In the genomic region with DNA sequence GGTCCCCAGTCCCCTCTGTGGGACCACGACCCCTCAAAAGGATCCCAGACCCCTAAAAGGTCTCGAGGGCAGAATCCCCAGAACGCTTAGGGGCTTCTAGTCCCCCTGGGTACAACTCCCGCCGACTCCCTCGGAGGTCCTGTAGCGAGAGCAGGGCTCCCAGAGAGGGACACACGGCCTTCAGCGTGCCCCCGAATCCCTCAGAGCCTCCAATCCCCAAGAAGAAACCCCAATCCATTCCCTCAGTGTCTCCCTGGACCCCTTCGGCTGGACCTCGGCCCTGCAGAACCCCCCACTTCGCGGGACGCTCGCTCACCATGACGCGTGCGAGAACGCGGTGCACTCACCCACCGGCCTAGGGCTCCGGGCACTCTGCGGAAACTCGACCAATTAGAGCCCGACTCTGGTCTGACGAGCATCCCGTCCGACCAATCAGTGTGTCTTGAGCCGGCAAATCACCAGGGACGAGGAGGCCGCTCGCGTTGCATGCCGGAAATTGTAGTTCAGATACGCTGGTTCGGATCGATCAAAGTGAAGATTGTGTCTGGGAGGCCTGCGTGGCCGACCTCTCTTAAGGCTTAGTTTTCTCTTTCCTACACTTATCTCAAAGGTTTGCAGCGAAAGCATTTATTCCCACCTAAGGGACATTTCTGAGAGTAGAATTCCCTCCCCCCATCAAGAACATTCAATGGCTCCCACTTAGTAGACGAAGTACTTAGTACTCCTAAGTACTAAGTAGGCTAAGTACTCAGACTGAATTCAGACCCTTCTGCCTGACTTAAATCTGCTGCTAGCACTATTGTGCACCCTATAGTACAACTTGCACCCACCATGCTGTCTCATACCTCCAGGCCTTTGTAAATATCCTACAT, we compare ENCODE assay signal across 8 cellular contexts. TPM values are rescaled to one million over a fixed set of nuclear protein-coding genes. Genes with fewer than 3 reads are reported as not detected.
DNase-seq lines count a peak whose midpoint lies in the region; ATAC-seq and TF ChIP-seq lines count a peak whose summit lies in the region.

A gene (minus strand): TSS at position 369 of the 872 bp plus-strand sequence. CDS start 50 bp downstream, at position 319.

- no peaks in the 10 kb centered on the region for H3K36me3 ChIP-seq in left lung

- ATAC-seq in GM19395 (IDR thresholded peaks at IDR 0.05; ENCODE audit: unreplicated experiment) (peak; percentile 97), HG03558 (IDR thresholded peaks at IDR 0.05; ENCODE audit: extremely low read depth, unreplicated experiment) (peak; percentile 87), left lung (peak; percentile 99)

- H3K4me3 Mint-ChIP-seq in CD14-positive monocyte = peak within 1 kb of the TSS; percentile 88 to 97

- intact Hi-C loops in CD14-positive monocyte (cut with micrococcal nuclease) = loop anchor here (5.0 kb wide), 1 partner anchor 86 kb away; no protein-coding TSS in a partner anchor
- intact Hi-C loops in left lung (cut with DNase I) = loop anchor here in 1 of 2 donors (10.0 kb wide), 1 partner anchor 84 kb away; no protein-coding TSS in a partner anchor

- peak within 1 kb of the TSS; percentile 60 to 91 (median 82) for H3K27ac Mint-ChIP-seq in CD14-positive monocyte

- peaks cover 0 to 3% (median 0%) of the 10 kb centered on the region in 7 donors for H3K9me3 Mint-ChIP-seq in CD14-positive monocyte

- H3K27me3 Mint-ChIP-seq in CD14-positive monocyte (ENCODE audit: low read depth in 3 of 3) = peaks cover 8 to 10% (median 10%) of the 10 kb centered on the region in 3 donors

- H3K27me3 ChIP-seq in left lung = no peaks in the 10 kb centered on the region

- no peaks in the 10 kb centered on the region for H3K36me3 Mint-ChIP-seq in CD14-positive monocyte

- peaks cover 28% of the 10 kb centered on the region for H3K4me1 Mint-ChIP-seq in CD14-positive monocyte

- H3K4me3 ChIP-seq in left lung = peak within 1 kb of the TSS; percentile 67 to 68

- H3K9me3 ChIP-seq in left lung = no peaks in the 10 kb centered on the region

- peak within 1 kb of the TSS; percentile 8 to 63 for H3K27ac ChIP-seq in left lung

- no peak for TF ChIP-seq CTCF in CD14-positive monocyte (IDR thresholded peaks at IDR 0.05)
- TF ChIP-seq CTCF in left lung (IDR thresholded peaks at IDR 0.05) = no peak

- peaks cover 5 to 19% of the 10 kb centered on the region in 2 donors for H3K4me1 ChIP-seq in left lung

- peak; percentile 96 for DNase-seq in CD14-positive monocyte (ENCODE audit: low spot score)
- DNase-seq in NCI-H748 treated with DMSO at 0.1 percent for 48 hours (lab: John Stamatoyannopoulos, UW) = peak; percentile 52
- peak; percentile 93 for DNase-seq in activated CD4-positive, alpha-beta T cell treated with anti-CD3 and anti-CD28 coated beads, Interleukin-2, amount 50 U/mL, for 1 hour
- peak; percentile 99 for DNase-seq in dermis blood vessel endothelial cell
- DNase-seq in left lung = peak; percentile 95 to 97
- peak; percentile 94 for DNase-seq in stimulated activated CD4-positive, alpha-beta T cell treated with anti-CD3 and anti-CD28 coated beads, Interleukin-2, amount 100 ng/mL, for 4 hours (ENCODE audit: low read depth)

RNA-seq across cellular contexts. Expression of the gene that starts here (rescaled TPM):
- 10 to 100 TPM; 14.3 to 15.3 TPM for polyA plus RNA-seq in CD14-positive monocyte
- total RNA-seq in dermis blood vessel endothelial cell (18.7 and 26.5 TPM in 2 replicates), left lung (10 to 100 TPM; 25.6 to 27.8 TPM)

Comparison
In these comparisons a context has a peak if more than half of its experiments do, and no peak if none do; other contexts are left out.
1. Peak in every context shown above with its lines: DNase-seq, ATAC-seq, H3K4me3 ChIP-seq and H3K27ac ChIP-seq.